22 cellular contexts compared by ENCODE assay signal in genomic region chr5:141786700-141787099, GRCh38.
"Had no signal": no experiment of that assay in that cellular context is flagged by ENCODE, and none has a peak within 500 bp of the region (broad histone marks: within the 10 kb centered on the region; RNA-seq: fewer than 3 reads in every experiment).

No MANE protein-coding gene starts in this region.

- FAIRE-seq: colon, endothelial cell of umbilical vein, frontal cortex, islet of Langerhans, keratinocyte had no signal

- H3K36me3 ChIP-seq: esophagus muscularis mucosa, gastroesophageal sphincter, heart right ventricle, left lung, lower lobe of right lung had no signal

- H3K4me3 ChIP-seq: coronary artery, dorsolateral prefrontal cortex, esophagus muscularis mucosa, gastroesophageal sphincter, heart right ventricle, left lung, lower lobe of right lung, mucosa of descending colon had no signal

- ATAC-seq: foreskin keratinocyte, gastroesophageal sphincter, heart right ventricle, left cardiac atrium, left lung, left ventricle myocardium superior, lower lobe of right lung, mucosa of descending colon had no signal

- H3K27me3 ChIP-seq: dorsolateral prefrontal cortex, left lung had no signal

- H3K9me3 ChIP-seq: esophagus muscularis mucosa, gastroesophageal sphincter, heart right ventricle, left lung, lower lobe of right lung, mucosa of descending colon had no signal

- H3K4me1 ChIP-seq: esophagus muscularis mucosa, foreskin keratinocyte, gastroesophageal sphincter, left lung, lower lobe of right lung had no signal

- H3K27ac ChIP-seq: coronary artery, esophagus muscularis mucosa, foreskin keratinocyte, gastroesophageal sphincter, heart right ventricle, left lung, lower lobe of right lung had no signal

- DNase-seq: dermis blood vessel endothelial cell; dorsolateral prefrontal cortex; effector CD4-positive, alpha-beta T cell; effector memory CD4-positive, alpha-beta T cell; foreskin keratinocyte; head of caudate nucleus; heart right ventricle; hippocampal formation; left cardiac atrium; left lung; left ventricle myocardium superior; lower lobe of right lung; mesenchymal stem cell; mucosa of descending colon had no signal
